In genomic region chr15:97993310-97993738, GRCh38 we compare ENCODE assay signal across 13 cellular contexts. TPM values are rescaled to one million over a fixed set of nuclear protein-coding genes. Genes with fewer than 3 reads are reported as not detected.
DNase-seq lines count a peak whose midpoint lies in the region; ATAC-seq, FAIRE-seq and TF ChIP-seq lines count a peak whose summit lies in the region.
"Had no signal": no experiment of that assay in that cellular context is flagged by ENCODE, and none has a peak within 500 bp of the region (broad histone marks: within the 10 kb centered on the region; RNA-seq: fewer than 3 reads in every experiment).

No MANE protein-coding gene starts in this region.

- H3K79me2 ChIP-seq in K562 (ENCODE audit: control insufficient read depth, insufficient read depth, low read length), result no peaks in the 10 kb centered on the region

- no peak for TF ChIP-seq POLR2A in K562 (conservative IDR thresholded peaks at IDR 0.05)
- no peak for TF ChIP-seq POLR2A in gastrocnemius medialis (IDR thresholded peaks at IDR 0.05)

- TF ChIP-seq RAD21 in K562 (CRISPR knock-in tag; conservative IDR thresholded peaks at IDR 0.05 in 1 of 2, IDR thresholded peaks at IDR 0.05 in 1 of 2), result no peak

- no peaks in the 10 kb centered on the region; a peak in 1 of 5 replicates for H3K4me1 ChIP-seq in K562 (replicated peaks in 1 of 2; ENCODE audit: control insufficient read depth in 2 of 2, insufficient read depth in 2 of 2, low read length in 2 of 2)
- H3K4me1 ChIP-seq in gastrocnemius medialis, result peaks cover 11 to 21% of the 10 kb centered on the region in 2 donors

- no peaks in the 10 kb centered on the region for H4K20me1 ChIP-seq in K562 (replicated peaks; ENCODE audit: control insufficient read depth, insufficient read depth, low read length)

- H2AFZ ChIP-seq in K562 (ENCODE audit: low read depth, low read length), result no peak overlapping the region

- H3K36me3 ChIP-seq in K562 (ENCODE audit: control insufficient read depth, insufficient read depth, low read length) (no peaks in the 10 kb centered on the region), gastrocnemius medialis (no peaks in the 10 kb centered on the region)

- in situ Hi-C loops in K562 (cut with MboI) (no loop called here), gastrocnemius medialis (cut with MboI; ENCODE audit: low sequenced_read_pairs in 4 of 4) (no loop called here)

- TF ChIP-seq EP300 in K562 (IDR thresholded peaks at IDR 0.05; ENCODE audit: low read length), result peak; percentile 77

- TF ChIP-seq CTCF in K562 (IDR thresholded peaks at IDR 0.05 in 2 of 3, conservative IDR thresholded peaks at IDR 0.05 in 1 of 3; ENCODE audit: insufficient read depth in 2 of 3, low read depth in 1 of 3, low read length in 3 of 3) (no peak), gastrocnemius medialis (IDR thresholded peaks at IDR 0.05 in 4 of 5, conservative IDR thresholded peaks at IDR 0.05 in 1 of 5) (no peak)

- peak; percentile 78 for FAIRE-seq in K562 (lab: Jason Lieb, UNC)
- FAIRE-seq: islet of Langerhans had no signal

- POLR2A ChIA-PET in K562 (lab: Yijun Ruan, JAX), result interaction anchor here (1.1 kb wide), 1 partner anchor 12 kb away, joined by 4 read pairs; no protein-coding TSS in a partner anchor

- peak; percentile 73 for DNase-seq in GF-D8 (lab: John Stamatoyannopoulos, UW)
- DNase-seq in MV-4-11 (lab: John Stamatoyannopoulos, UW), result peak; percentile 47
- peak; percentile 29 to 62 (median 48) for DNase-seq in K562 (ENCODE audit: extremely low read depth in 1 of 4, low spot score in 3 of 4)
- DNase-seq in gastrocnemius medialis, result no peak
- DNase-seq in SKM-1 treated with dmso at 0.1 percent for 144 hours (lab: John Stamatoyannopoulos, UW; ENCODE audit: unreplicated experiment), result no peak
- DNase-seq in NCI-H748 treated with DMSO at 0.1 percent for 48 hours (lab: John Stamatoyannopoulos, UW), result no peak
- DNase-seq: activated naive CD8-positive, alpha-beta T cell treated with anti-CD3 and anti-CD28 coated beads, Interleukin-2, amount 50 U/mL, for 24 hours; cortex of kidney; natural killer cell; NCI-H1048 had no signal

- no TSS peak for BruUV-seq in K562 (replicated peaks; lab: Mats Ljungman, UMichigan)

- no peaks in the 10 kb centered on the region for H3K9me1 ChIP-seq in K562 (ENCODE audit: control insufficient read depth, insufficient read depth, low read length)

- 0% methylated on average over 3 of the region's 3 CpGs for WGBS in K562 (ENCODE audit: insufficient coverage, low coverage, missing lambda C conversion rate)

- H3K4me3 ChIP-seq in K562, result no peak overlapping the region
- H3K4me3 ChIP-seq in gastrocnemius medialis, result no peak overlapping the region

- CTCF ChIA-PET in K562 (lab: Yijun Ruan, JAX; ENCODE audit: low intra/inter-chr PET ratio), result no interaction called here

- H3K27me3 ChIP-seq in K562 (ENCODE audit: control insufficient read depth in 2 of 2, insufficient read depth in 2 of 2, low read length in 2 of 2) (peaks cover 0 to 13% of the 10 kb centered on the region in 2 experiments; a peak in 1 of 5 replicates), gastrocnemius medialis (no peaks in the 10 kb centered on the region)

- peak; percentile 80 for ATAC-seq in K562
- peak; percentile 49 to 57 for ATAC-seq in gastrocnemius medialis
- no peak for ATAC-seq in HG03432 (IDR thresholded peaks at IDR 0.05; ENCODE audit: unreplicated experiment)
- ATAC-seq: activated naive CD8-positive, alpha-beta T cell treated with anti-CD3 and anti-CD28 coated beads, Interleukin-2, amount 50 U/mL, for 24 hours; natural killer cell; WTC11 had no signal

- no peak overlapping the region for H3K9ac ChIP-seq in K562 (ENCODE audit: insufficient read depth in 1 of 2, low read depth in 2 of 2, low read length in 2 of 2)

- H3K27ac ChIP-seq in K562 (ENCODE audit: extremely low read depth, low read depth, low read length) (no peak overlapping the region), gastrocnemius medialis (no peak overlapping the region)

- intact Hi-C loops in K562 (cut with micrococcal nuclease), result loop anchor here (10.0 kb wide), 2 partner anchors 89 to 91 kb away; no protein-coding TSS in a partner anchor
- intact Hi-C loops in gastrocnemius medialis (cut with DNase I; ENCODE audit: low total_unique reads), result no loop called here

- H3K4me2 ChIP-seq in K562 (ENCODE audit: insufficient read depth, low read length), result no peak overlapping the region

- H3K9me3 ChIP-seq in K562 (replicated peaks; ENCODE audit: control insufficient read depth, insufficient read depth, low read depth, low read length), result no peaks in the 10 kb centered on the region
- no peaks in the 10 kb centered on the region for H3K9me3 ChIP-seq in gastrocnemius medialis

TF ChIP-seq in K562, 482 proteins besides CTCF, POLR2A, EP300 and RAD21 (continues in another document):
- TF ChIP-seq NCOR1 (IDR thresholded peaks at IDR 0.05) (peak; percentile 82), MBD2 (IDR thresholded peaks at IDR 0.05; ENCODE audit: borderline replicate concordance, low read depth) (peak; percentile 55), MCM7 (IDR thresholded peaks at IDR 0.05) (no peak), FOXO4 (CRISPR knock-in tag; IDR thresholded peaks at IDR 0.05) (no peak), MNT (conservative IDR thresholded peaks at IDR 0.05) (peak in 1 of 2 experiments; percentile 59; a peak in 2 of 4 replicates), PML (IDR thresholded peaks at IDR 0.05; ENCODE audit: low read length) (peak; percentile 91), PBX2 (CRISPR knock-in tag; IDR thresholded peaks at IDR 0.05; ENCODE audit: low read depth) (no peak), PBX2 (tag; conservative IDR thresholded peaks at IDR 0.05; ENCODE audit: low read depth) (peak; percentile 51; the same call in 1 of the 2 replicates), ZBED1 (IDR thresholded peaks at IDR 0.05) (0 out of 2 replicates have a peak, but pooled peaks have one; percentile 34)

RNA-seq across cellular contexts. Expression of gene ARRDC4, which starts 32.8 kb away (rescaled TPM):
- total RNA-seq in K562 (2011; cell fraction: chromatin; rRNA removed; ENCODE audit: low replicate concordance), result 6.3 and 18.9 TPM in 2 replicates
- 4.2 and 5.5 TPM in 2 replicates for total RNA-seq in K562 (2011; cell fraction: nucleolus; rRNA removed)
- total RNA-seq in K562 (2011; cell fraction: nucleoplasm; rRNA removed), result 9.4 and 9.5 TPM in 2 replicates
- 12.0 and 12.8 TPM in 2 replicates for total RNA-seq in K562 (2014; rRNA removed)
- 15.8 and 21.2 TPM in 2 replicates for total RNA-seq in K562 (2014; rRNA removed; fragmentation: Illumina TruSeq; extraction: Trizol)
- 13.5 and 16.1 TPM in 2 replicates for total RNA-seq in K562 (2015; rRNA removed; fragmentation: Illumina TruSeq; extraction: Trizol)
- total RNA-seq in K562 (2021), result 11.4 and 15.8 TPM in 2 replicates
- polyA plus RNA-seq in K562 (2011; rRNA removed), result 9.0 and 13.7 TPM in 2 replicates
- polyA plus RNA-seq in K562 (2011; cell fraction: cytosol; rRNA removed), result 5.5 and 6.0 TPM in 2 replicates
- polyA plus RNA-seq in K562 (2011; cell fraction: nucleus; rRNA removed), result 10.7 and 12.0 TPM in 2 replicates
- polyA plus RNA-seq in K562 (2012), result 13.4 and 28.2 TPM in 2 replicates
- 14.9 and 15.5 TPM in 2 replicates for polyA plus RNA-seq in K562 (2014; fragmentation: Illumina TruSeq; extraction: Trizol)
- polyA plus RNA-seq in K562 (2014; fragmentation: Nextera tagmentation; extraction: Ambion mirVana), result 1 to 10 TPM; 4.3 to 4.8 TPM
- polyA plus RNA-seq in K562 (2014; rRNA removed), result 14.4 and 15.0 TPM in 2 replicates
- polyA minus RNA-seq in K562 (2011; rRNA and poly(A)+ RNA removed), result 8.7 and 10.8 TPM in 2 replicates
- 4.1 and 5.2 TPM in 2 replicates for polyA minus RNA-seq in K562 (2011; cell fraction: cytosol; rRNA and poly(A)+ RNA removed)
- 5.5 and 7.9 TPM in 2 replicates for polyA minus RNA-seq in K562 (2011; cell fraction: nucleus; rRNA and poly(A)+ RNA removed)
- total RNA-seq in gastrocnemius medialis, result 10 to 100 TPM; 11.7 to 20.6 (median 17.7) TPM

Comparison
In these comparisons a context has a peak if more than half of its experiments do, and no peak if none do; other contexts are left out.
1. DNase-seq: peak in GF-D8 (single experiment), MV-4-11 (single experiment) and K562 (4 of 4); none in gastrocnemius medialis (0 of 2), SKM-1 treated with dmso at 0.1 percent for 144 hours (single experiment) and NCI-H748 treated with DMSO at 0.1 percent for 48 hours (single experiment).